1 cellular context compared by ENCODE assay signal in genomic region chrX:34638116-34638515, GRCh38.
TF ChIP-seq lines count a peak whose summit lies in the region.

No MANE protein-coding gene starts in this region.

TF ChIP-seq in GM23338, 12 proteins besides CTCF, POLR2A, EP300 and RAD21 (continued from another document):
- no peak for TF ChIP-seq ZNF462 (CRISPR knock-in tag; IDR thresholded peaks at IDR 0.05)
